In genomic region chr1:219757890-219758289, GRCh38 we compare ENCODE assay signal across 16 cellular contexts.
DNase-seq lines count a peak whose midpoint lies in the region; ATAC-seq and TF ChIP-seq lines count a peak whose summit lies in the region.
"Had no signal": no experiment of that assay in that cellular context is flagged by ENCODE, and none has a peak within 500 bp of the region (broad histone marks: within the 10 kb centered on the region; RNA-seq: fewer than 3 reads in every experiment).

No MANE protein-coding gene starts in this region.

- peaks cover 51% of the 10 kb centered on the region for H3K4me1 ChIP-seq in cardiac muscle cell (ENCODE audit: low read depth)
- H3K4me1 ChIP-seq: Peyer's patch had no signal

- H3K9me3 ChIP-seq in cardiac muscle cell (ENCODE audit: low read depth): peaks cover 3% of the 10 kb centered on the region
- H3K9me3 ChIP-seq: Peyer's patch had no signal

- no peak for TF ChIP-seq CTCF in cardiac muscle cell (IDR thresholded peaks at IDR 0.05; ENCODE audit: low read depth, low read length)

- peak; percentile 92 for ATAC-seq in SK-N-SH treated with all-trans-retinoic acid at 6 μM for 48 hours
- ATAC-seq in GM19463 (IDR thresholded peaks at IDR 0.05; ENCODE audit: unreplicated experiment): no peak
- ATAC-seq: GM12878 had no signal

- no peaks in the 10 kb centered on the region for H3K27me3 ChIP-seq in cardiac muscle cell
- H3K27me3 ChIP-seq: Peyer's patch had no signal

- H3K36me3 ChIP-seq in cardiac muscle cell: no peaks in the 10 kb centered on the region
- H3K36me3 ChIP-seq: Peyer's patch had no signal

- H3K4me3 ChIP-seq in cardiac muscle cell: no peak overlapping the region
- H3K4me3 ChIP-seq: GM12878, Peyer's patch had no signal

- H3K27ac ChIP-seq in cardiac muscle cell: peak overlapping the region; percentile 68
- H3K27ac ChIP-seq: Peyer's patch had no signal

- DNase-seq in NCI-H1417 (lab: John Stamatoyannopoulos, UW): peak in 2 of 3 experiments; percentile 39 to 47
- no peak for DNase-seq in NCI-H1417 treated with DMSO at 0.1 percent for 48 hours (lab: John Stamatoyannopoulos, UW)
- peak; percentile 67 to 89 for DNase-seq in cardiac muscle cell (ENCODE audit: low read depth in 1 of 2, low spot score in 1 of 2)
- peak; percentile 12 for DNase-seq in smooth muscle cell of the brain vasculature (ENCODE audit: low read depth, low spot score)
- DNase-seq in cortex of kidney (lab: John Stamatoyannopoulos, UW): no peak
- no peak for DNase-seq in medulla oblongata (ENCODE audit: extremely low spot score)
- DNase-seq: activated CD8-positive, alpha-beta memory T cell treated with anti-CD3 and anti-CD28 coated beads, Interleukin-2, amount 50 U/mL, for 4 hours; activated naive CD4-positive, alpha-beta T cell treated with Interleukin-2 at 50 U/mL for 16 hours; endodermal cell; KBM-7; NCI-H1694; NCI-H526 treated with DMSO at 0.1 percent for 48 hours; Peyer's patch had no signal

TF ChIP-seq in SK-N-SH treated with all-trans-retinoic acid at 6 μM for 48 hours, 23 proteins besides CTCF, POLR2A, EP300 and RAD21:
- TF ChIP-seq, protein P1, sequence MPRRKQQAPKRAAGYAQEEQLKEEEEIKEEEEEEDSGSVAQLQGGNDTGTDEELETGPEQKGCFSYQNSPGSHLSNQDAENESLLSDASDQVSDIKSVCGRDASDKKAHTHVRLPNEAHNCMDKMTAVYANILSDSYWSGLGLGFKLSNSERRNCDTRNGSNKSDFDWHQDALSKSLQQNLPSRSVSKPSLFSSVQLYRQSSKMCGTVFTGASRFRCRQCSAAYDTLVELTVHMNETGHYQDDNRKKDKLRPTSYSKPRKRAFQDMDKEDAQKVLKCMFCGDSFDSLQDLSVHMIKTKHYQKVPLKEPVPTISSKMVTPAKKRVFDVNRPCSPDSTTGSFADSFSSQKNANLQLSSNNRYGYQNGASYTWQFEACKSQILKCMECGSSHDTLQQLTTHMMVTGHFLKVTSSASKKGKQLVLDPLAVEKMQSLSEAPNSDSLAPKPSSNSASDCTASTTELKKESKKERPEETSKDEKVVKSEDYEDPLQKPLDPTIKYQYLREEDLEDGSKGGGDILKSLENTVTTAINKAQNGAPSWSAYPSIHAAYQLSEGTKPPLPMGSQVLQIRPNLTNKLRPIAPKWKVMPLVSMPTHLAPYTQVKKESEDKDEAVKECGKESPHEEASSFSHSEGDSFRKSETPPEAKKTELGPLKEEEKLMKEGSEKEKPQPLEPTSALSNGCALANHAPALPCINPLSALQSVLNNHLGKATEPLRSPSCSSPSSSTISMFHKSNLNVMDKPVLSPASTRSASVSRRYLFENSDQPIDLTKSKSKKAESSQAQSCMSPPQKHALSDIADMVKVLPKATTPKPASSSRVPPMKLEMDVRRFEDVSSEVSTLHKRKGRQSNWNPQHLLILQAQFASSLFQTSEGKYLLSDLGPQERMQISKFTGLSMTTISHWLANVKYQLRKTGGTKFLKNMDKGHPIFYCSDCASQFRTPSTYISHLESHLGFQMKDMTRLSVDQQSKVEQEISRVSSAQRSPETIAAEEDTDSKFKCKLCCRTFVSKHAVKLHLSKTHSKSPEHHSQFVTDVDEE (CRISPR knock-in tag; IDR thresholded peaks at IDR 0.05): peak; percentile 5; the same call in 1 of the 2 replicates
- peak; percentile 56; the same call in 1 of the 2 replicates for TF ChIP-seq TCF4 (CRISPR knock-in tag; IDR thresholded peaks at IDR 0.05; ENCODE audit: borderline replicate concordance)
- TF ChIP-seq TOX (CRISPR knock-in tag; IDR thresholded peaks at IDR 0.05; ENCODE audit: borderline replicate concordance): 0 out of 2 replicates have a peak, but pooled peaks have one; percentile 17
- TF ChIP-seq SNAI2 (CRISPR knock-in tag; IDR thresholded peaks at IDR 0.05): no peak

Comparison
In these comparisons a context has a peak if more than half of its experiments do, and no peak if none do; other contexts are left out.
1. DNase-seq: peak in NCI-H1417 (2 of 3), cardiac muscle cell (2 of 2) and smooth muscle cell of the brain vasculature (single experiment); none in NCI-H1417 treated with DMSO at 0.1 percent for 48 hours (single experiment), cortex of kidney (single experiment) and medulla oblongata (single experiment).